7 cellular contexts compared by ENCODE assay signal in the genomic region with DNA sequence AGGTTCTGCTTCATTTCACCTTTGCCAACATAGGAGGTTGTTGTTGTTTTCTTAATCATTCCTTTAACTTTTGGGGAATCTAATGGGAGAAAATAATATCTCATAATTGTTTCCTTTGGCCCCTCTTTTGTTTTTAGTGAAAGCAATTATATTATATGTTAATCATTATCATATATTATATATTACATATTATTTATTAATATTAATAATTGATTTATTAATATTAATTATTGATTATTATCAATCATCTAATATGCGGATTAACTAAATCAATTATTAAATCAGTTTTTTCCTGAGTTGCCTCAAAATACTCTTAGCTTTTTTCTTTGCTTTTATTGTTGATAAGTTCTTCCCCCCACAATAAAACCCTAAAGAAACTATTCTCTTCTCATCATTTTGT.
"Had no signal": no experiment of that assay in that cellular context is flagged by ENCODE, and none has a peak within 500 bp of the region (broad histone marks: within the 10 kb centered on the region; RNA-seq: fewer than 3 reads in every experiment).

No MANE protein-coding gene starts in this region.

- H3K27ac Mint-ChIP-seq: H9 had no signal

- H3K9ac ChIP-seq: GM23248 had no signal

- ATAC-seq: K562 had no signal

- H2AFZ ChIP-seq: GM23248 had no signal

- H3K4me3 ChIP-seq: GM23248, K562 had no signal

- H3K9me3 Mint-ChIP-seq: H9 had no signal

- H3K4me3 Mint-ChIP-seq: H9 had no signal

- DNase-seq: GM23248, GOT3, H9, HCEC 1CT, IMR-90 had no signal

- H3K27ac ChIP-seq: GM23248 had no signal

- FAIRE-seq: HTR-8/SVneo, K562 had no signal
